8 cellular contexts compared by ENCODE assay signal in genomic region chr9:35826071-35826701, GRCh38. TPM values are rescaled to one million over a fixed set of nuclear protein-coding genes. Genes with fewer than 3 reads are reported as not detected.
DNase-seq lines count a peak whose midpoint lies in the region; ATAC-seq and TF ChIP-seq lines count a peak whose summit lies in the region.

No MANE protein-coding gene starts in this region.

- peak; percentile 31 for ATAC-seq in GM19025 (IDR thresholded peaks at IDR 0.05; ENCODE audit: low read depth, unreplicated experiment)
- peak; percentile 62 for ATAC-seq in Panc1
- no peak for ATAC-seq in GM21717 (IDR thresholded peaks at IDR 0.05; ENCODE audit: unreplicated experiment)

- DNase-seq in DMS 273 (lab: John Stamatoyannopoulos, UW; ENCODE audit: unreplicated experiment) (peak; percentile 77), Panc1 (ENCODE audit: low read depth, low spot score) (peak; percentile 57), breast epithelium (ENCODE audit: low spot score in 2 of 2) (no peak), kidney glomerular epithelial cell (lab: John Stamatoyannopoulos, UW) (peak; percentile 51), thyroid gland (peak; percentile 9 to 26)

- H3K36me3 ChIP-seq in KMS-11 (ENCODE audit: insufficient read depth) (no peaks in the 10 kb centered on the region), Panc1 (ENCODE audit: control insufficient read depth, insufficient read depth, low read length) (no peaks in the 10 kb centered on the region), breast epithelium (no peaks in the 10 kb centered on the region), thyroid gland (no peaks in the 10 kb centered on the region)

- intact Hi-C loops in Panc1 (cut with micrococcal nuclease; ENCODE audit: unreplicated experiment) (loop anchor here (1.0 kb wide), 1 partner anchor 56 kb away; no protein-coding TSS in a partner anchor), breast epithelium (cut with DNase I; ENCODE audit: low total_unique reads) (no loop called here), thyroid gland (cut with DNase I) (loop anchor here (5.0 to 10.0 kb wide), 3 partner anchors 34 to 81 kb away; partner anchors contain the start of genes GBA2, NPR2 and RGP1)

- H3K27ac ChIP-seq in KMS-11: no peak overlapping the region
- no peak overlapping the region for H3K27ac ChIP-seq in Panc1 (ENCODE audit: low read length)
- no peak overlapping the region for H3K27ac ChIP-seq in breast epithelium
- H3K27ac ChIP-seq in thyroid gland: no peak overlapping the region

- H3K27me3 ChIP-seq in KMS-11 (ENCODE audit: insufficient read depth, low read depth) (no peaks in the 10 kb centered on the region), Panc1 (ENCODE audit: control insufficient read depth, insufficient read depth, low read length) (no peaks in the 10 kb centered on the region), breast epithelium (no peaks in the 10 kb centered on the region), thyroid gland (no peaks in the 10 kb centered on the region)

- 0 out of 2 replicates have a peak overlapping the region, but pooled peaks have one; percentile 43 for H3K4me2 ChIP-seq in KMS-11

- no TSS peak for BruUV-seq in Panc1 (replicated peaks; lab: Mats Ljungman, UMichigan)

- in situ Hi-C loops in Panc1 (cut with HindIII; ENCODE audit: low pct_unique_long_range_greater_than_20kb, low sequenced_read_pairs): no loop called here

- TF ChIP-seq POLR2A in breast epithelium (IDR thresholded peaks at IDR 0.05): no peak
- no peak for TF ChIP-seq POLR2A in thyroid gland (IDR thresholded peaks at IDR 0.05)

- peak overlapping the region; percentile 74 for H2AFZ ChIP-seq in KMS-11 (ENCODE audit: low read depth)

- TF ChIP-seq CTCF in KMS-11 (conservative IDR thresholded peaks at IDR 0.05; ENCODE audit: low read depth, low read length) (peak; percentile 82), Panc1 (IDR thresholded peaks at IDR 0.05) (peak; percentile 91), breast epithelium (IDR thresholded peaks at IDR 0.05) (peak; percentile 54 to 72 (median 72)), thyroid gland (IDR thresholded peaks at IDR 0.05) (peak; percentile 28 to 78 (median 66))

- POLR2A ChIA-PET in Panc1 (lab: Charles Lee): no interaction called here

- H3K4me1 ChIP-seq in KMS-11 (ENCODE audit: low read depth, poor library complexity, severe bottlenecking): peaks cover 16% of the 10 kb centered on the region
- H3K4me1 ChIP-seq in Panc1 (ENCODE audit: control insufficient read depth, insufficient read depth, low read length): peaks cover 4% of the 10 kb centered on the region; the same call in 1 of the 2 replicates
- H3K4me1 ChIP-seq in breast epithelium: no peaks in the 10 kb centered on the region
- H3K4me1 ChIP-seq in thyroid gland: peaks cover 13 to 22% of the 10 kb centered on the region in 2 donors

- H3K4me3 ChIP-seq in KMS-11 (IDR thresholded peaks at IDR 0.05; ENCODE audit: insufficient read depth, low read depth, low read length) (no peak overlapping the region), Panc1 (ENCODE audit: low read depth in 2 of 2, low read length in 2 of 2) (no peak overlapping the region), breast epithelium (no peak overlapping the region), thyroid gland (replicated peaks in 1 of 3) (no peak overlapping the region)

- CTCF ChIA-PET in Panc1 (lab: Charles Lee): interaction anchor here (0.6 to 2.0 kb wide), 6 partner anchors 17 to 56 kb away, joined by 3 to 22 read pairs (median 4); no protein-coding TSS in a partner anchor

- 43 to 45% methylated on average over 4 of the region's 4 CpGs for WGBS in thyroid gland, 2 donors

- H3K79me2 ChIP-seq in KMS-11 (ENCODE audit: insufficient read depth, low read depth): no peaks in the 10 kb centered on the region

- H3K9ac ChIP-seq in KMS-11: no peak overlapping the region

- no peaks in the 10 kb centered on the region for H4K20me1 ChIP-seq in KMS-11 (ENCODE audit: insufficient read depth)

- no peaks in the 10 kb centered on the region for H3K9me3 ChIP-seq in Panc1 (ENCODE audit: control insufficient read depth, insufficient read depth, low read depth, low read length)
- H3K9me3 ChIP-seq in breast epithelium: no peaks in the 10 kb centered on the region
- no peaks in the 10 kb centered on the region for H3K9me3 ChIP-seq in thyroid gland

RNA-seq across cellular contexts. Expression of gene FAM221B, which starts 2.3 kb away (rescaled TPM):
- total RNA-seq in Panc1 (2021; ENCODE audit: unreplicated experiment) (not detected), breast epithelium (under 1 TPM in 1 of 3 donors, not detected in 2; 0.15 TPM), thyroid gland (not detected)
- not detected for polyA plus RNA-seq in Panc1 (2012; ENCODE audit: insufficient read length)

RNA-seq across cellular contexts. Expression of gene TMEM8B, which starts 2.8 kb away (rescaled TPM):
- total RNA-seq in Panc1 (2021; ENCODE audit: unreplicated experiment) (7.9 TPM), breast epithelium (1 to 10 TPM; 4.9 to 7.9 (median 6.7) TPM), thyroid gland (10 to 100 TPM in 3 of 4 donors, 1 to 10 TPM in 1; 8.5 to 17.4 (median 15.8) TPM)
- polyA plus RNA-seq in Panc1 (2012; ENCODE audit: insufficient read length): 13.5 TPM

RNA-seq across cellular contexts. Expression of gene HINT2, which starts 11.3 kb away (rescaled TPM):
- total RNA-seq in Panc1 (2021; ENCODE audit: unreplicated experiment) (75.6 TPM), breast epithelium (10 to 100 TPM; 25.0 to 55.7 (median 32.1) TPM), thyroid gland (10 to 100 TPM; 11.4 to 58.2 (median 50.6) TPM)
- 103 TPM for polyA plus RNA-seq in Panc1 (2012; ENCODE audit: insufficient read length)

RNA-seq across cellular contexts. Expression of gene SPAG8, which starts 14.1 kb away (rescaled TPM):
- 0.90 TPM for total RNA-seq in Panc1 (2021; ENCODE audit: unreplicated experiment)
- 0.62 TPM for polyA plus RNA-seq in Panc1 (2012; ENCODE audit: insufficient read length)
- 1 to 10 TPM; 1.1 to 2.2 (median 1.3) TPM for total RNA-seq in breast epithelium
- 1 to 10 TPM; 4.7 to 7.1 (median 5.7) TPM for total RNA-seq in thyroid gland

RNA-seq across cellular contexts. Expression of gene NPR2, which starts 34.8 kb away (rescaled TPM):
- total RNA-seq in Panc1 (2021; ENCODE audit: unreplicated experiment): 12.2 TPM
- 11.9 TPM for polyA plus RNA-seq in Panc1 (2012; ENCODE audit: insufficient read length)
- 10 to 100 TPM; 10.2 to 34.2 (median 14.7) TPM for total RNA-seq in breast epithelium
- 1 to 10 TPM; 5.1 to 9.3 (median 8.1) TPM for total RNA-seq in thyroid gland

Comparison
In these comparisons a context has a peak if more than half of its experiments do, and no peak if none do; other contexts are left out.
1. DNase-seq: peak in DMS 273 (single experiment), Panc1 (single experiment), kidney glomerular epithelial cell (single experiment) and thyroid gland (2 of 2); none in breast epithelium (0 of 2).
2. Peak in every context shown above with its lines, with median percentiles within 50 percentile points of each other: CTCF ChIP-seq.